ENCODE assay signal across 11 cellular contexts in the genomic region with DNA sequence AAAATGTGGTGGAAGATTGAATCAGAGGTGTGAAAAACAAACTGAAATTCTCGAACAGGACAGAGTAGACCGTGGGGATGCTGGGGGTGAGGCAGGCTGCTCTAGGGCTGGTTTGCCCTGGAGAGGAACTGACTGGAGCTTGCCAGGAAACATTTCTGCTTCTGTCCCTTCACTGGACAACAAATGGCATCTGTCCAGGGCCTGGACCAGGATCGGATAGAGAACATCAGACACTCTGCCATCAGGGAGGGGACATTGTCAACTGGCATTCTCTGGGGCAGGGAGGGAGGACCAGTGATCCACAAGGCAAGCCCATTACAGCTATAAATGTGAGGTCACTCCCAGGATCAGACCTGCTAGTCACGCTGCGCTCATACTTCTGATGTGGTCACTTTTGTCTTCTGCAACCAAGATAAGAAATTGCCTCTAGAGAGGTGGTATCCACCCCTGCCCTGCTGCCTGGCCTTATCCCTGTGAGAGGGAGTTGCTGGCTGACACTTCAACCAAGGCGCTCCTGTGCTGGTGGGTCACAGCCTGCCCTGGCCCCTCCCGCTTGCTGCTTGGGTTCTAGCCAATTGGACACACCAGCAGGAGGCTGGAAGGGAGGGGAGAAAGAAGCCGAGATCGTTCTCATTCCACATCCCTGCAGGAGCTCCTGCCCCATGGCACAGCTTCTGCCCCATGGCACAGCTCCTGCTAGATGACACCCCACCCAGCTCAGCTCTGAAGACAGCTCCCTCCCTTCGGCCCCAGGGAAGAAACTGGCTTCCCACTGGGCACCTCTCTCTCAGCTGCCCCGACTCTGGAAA. TPM values are rescaled to one million over a fixed set of nuclear protein-coding genes. Genes with fewer than 3 reads are reported as not detected.
DNase-seq lines count a peak whose midpoint lies in the region; ATAC-seq, FAIRE-seq and TF ChIP-seq lines count a peak whose summit lies in the region.
"Had no signal": no experiment of that assay in that cellular context is flagged by ENCODE, and none has a peak within 500 bp of the region (broad histone marks: within the 10 kb centered on the region; RNA-seq: fewer than 3 reads in every experiment).

No MANE protein-coding gene starts in this region.

- no peak for FAIRE-seq in urothelium cell line (lab: Jason Lieb, UNC)
- FAIRE-seq: GM12878 had no signal

- H3K27me3 ChIP-seq in BE2C: no peaks in the 10 kb centered on the region

- no peaks in the 10 kb centered on the region for H3K36me3 ChIP-seq in BE2C

- no peak for TF ChIP-seq CTCF in BE2C (IDR thresholded peaks at IDR 0.05; ENCODE audit: low read depth, low read length)

- ATAC-seq in GM21723 (IDR thresholded peaks at IDR 0.05; ENCODE audit: unreplicated experiment) (no peak), HG03039 (IDR thresholded peaks at IDR 0.05; ENCODE audit: unreplicated experiment) (no peak)
- ATAC-seq: GM12878, mucosa of descending colon had no signal

- TF ChIP-seq POLR2A in erythroblast (IDR thresholded peaks at IDR 0.05; ENCODE audit: low read length): no peak

- H3K4me3 ChIP-seq in BE2C (ENCODE audit: low read depth, low read length): no peak overlapping the region
- H3K4me3 ChIP-seq: GM12878, mucosa of descending colon had no signal

- no peaks in the 10 kb centered on the region for H3K9me3 ChIP-seq in BE2C
- H3K9me3 ChIP-seq: mucosa of descending colon had no signal

- DNase-seq in BE2C (peak; percentile 39), NCI-H69 (lab: John Stamatoyannopoulos, UW) (peak; percentile 56), erythroblast (lab: John Stamatoyannopoulos, UW) (peak; percentile 34 to 55), medulla oblongata (ENCODE audit: extremely low spot score) (peak; percentile 79), hepatic stellate cell (ENCODE audit: low spot score) (no peak), urothelium cell line (ENCODE audit: low spot score) (no peak)
- DNase-seq: activated T-cell treated with anti-CD3 and anti-CD28 coated beads, Interleukin-2, amount 50 U/mL, for 1 hour; mucosa of descending colon had no signal

- no peaks in the 10 kb centered on the region for H3K4me1 ChIP-seq in BE2C

RNA-seq across cellular contexts. Expression of a gene that starts 8.7 kb away (rescaled TPM):
- polyA plus RNA-seq in BE2C (2012; ENCODE audit: insufficient read depth, insufficient read length, low read depth): 8.6 TPM

RNA-seq across cellular contexts. Expression of a gene that starts 44.0 kb away (rescaled TPM):
- 60.5 TPM for polyA plus RNA-seq in BE2C (2012; ENCODE audit: insufficient read depth, insufficient read length, low read depth)

Comparison
In these comparisons a context has a peak if more than half of its experiments do, and no peak if none do; other contexts are left out.
1. DNase-seq: peak in BE2C (single experiment), NCI-H69 (single experiment), erythroblast (2 of 2) and medulla oblongata (single experiment); none in hepatic stellate cell (single experiment) and urothelium cell line (single experiment).